1 cellular context compared by ENCODE assay signal in genomic region chr12:95940514-95940913, GRCh38.
A peak's percentile ranks its signal among the peaks of the same experiment; 100 is the strongest.
TF ChIP-seq lines count a peak whose summit lies in the region.

No MANE protein-coding gene starts in this region.

TF ChIP-seq in HepG2, 621 proteins besides CTCF, POLR2A, EP300 and RAD21 (continued from another document and continues in another):
- 0 out of 4 replicates have a peak, but pooled peaks of 1 of the 2 experiments have one; percentile 34 for TF ChIP-seq HMGXB4 (CRISPR knock-in tag; IDR thresholded peaks at IDR 0.05; ENCODE audit: borderline replicate concordance in 1 of 2, low read depth in 1 of 2)
- 0 out of 2 replicates have a peak, but pooled peaks have one; percentile 60 for TF ChIP-seq HBP1 (CRISPR knock-in tag; IDR thresholded peaks at IDR 0.05; ENCODE audit: low read depth)
- TF ChIP-seq ZNF501 (CRISPR knock-in tag; IDR thresholded peaks at IDR 0.05) = peak; percentile 76
- no peak for TF ChIP-seq SOX6 (IDR thresholded peaks at IDR 0.05)
- TF ChIP-seq SOX6 (CRISPR knock-in tag; IDR thresholded peaks at IDR 0.05) = peak; percentile 98
- no peak for TF ChIP-seq MEIS1 (CRISPR knock-in tag; IDR thresholded peaks at IDR 0.05; ENCODE audit: borderline replicate concordance)
- no peak for TF ChIP-seq ZBTB42 (CRISPR knock-in tag; IDR thresholded peaks at IDR 0.05)
- no peak for TF ChIP-seq ZNF660 (CRISPR knock-in tag; IDR thresholded peaks at IDR 0.05; ENCODE audit: borderline replicate concordance, low read depth)
- TF ChIP-seq RFX5 (IDR thresholded peaks at IDR 0.05; ENCODE audit: low read depth, low read length) = no peak
- peak; percentile 98 for TF ChIP-seq MED1 (CRISPR knock-in tag; IDR thresholded peaks at IDR 0.05)
- TF ChIP-seq MAFF (IDR thresholded peaks at IDR 0.05; ENCODE audit: low read depth, low read length) = peak; percentile 50; the same call in 1 of the 2 replicates
- TF ChIP-seq MTF1 (CRISPR knock-in tag; IDR thresholded peaks at IDR 0.05) = no peak
- no peak for TF ChIP-seq CHD2 (IDR thresholded peaks at IDR 0.05; ENCODE audit: low read depth, low read length)
- TF ChIP-seq ZNF775 (CRISPR knock-in tag; IDR thresholded peaks at IDR 0.05; ENCODE audit: borderline replicate concordance) = no peak
- TF ChIP-seq ZSCAN25 (CRISPR knock-in tag; IDR thresholded peaks at IDR 0.05) = no peak
- no peak for TF ChIP-seq AGO2 (optimal IDR thresholded peaks at IDR 0.05; ENCODE audit: low read depth, low read length)
- peak; percentile 84 for TF ChIP-seq THRA (CRISPR knock-in tag; IDR thresholded peaks at IDR 0.05; ENCODE audit: borderline replicate concordance)
- TF ChIP-seq MAFK (conservative IDR thresholded peaks at IDR 0.05 in 1 of 2, IDR thresholded peaks at IDR 0.05 in 1 of 2; ENCODE audit: low read length in 2 of 2) = peak; percentile 21 to 26; a peak in 1 of 4 replicates
- TF ChIP-seq ZSCAN5A (CRISPR knock-in tag; IDR thresholded peaks at IDR 0.05; ENCODE audit: borderline replicate concordance) = peak; percentile 68; the same call in 1 of the 2 replicates
- no peak; the same call in 1 of the 2 replicates for TF ChIP-seq SIX4 (CRISPR knock-in tag; IDR thresholded peaks at IDR 0.05)
- TF ChIP-seq MATR3 (CRISPR knock-in tag; IDR thresholded peaks at IDR 0.05) = no peak
- TF ChIP-seq ZNF772 (CRISPR knock-in tag; IDR thresholded peaks at IDR 0.05) = 0 out of 2 replicates have a peak, but pooled peaks have one; percentile 49
- peak; percentile 90 for TF ChIP-seq HNF4A (CRISPR knock-in tag; IDR thresholded peaks at IDR 0.05)
- TF ChIP-seq NCOR1 (IDR thresholded peaks at IDR 0.05; ENCODE audit: borderline replicate concordance, low read length) = peak; percentile 90; the same call in 1 of the 2 replicates
- TF ChIP-seq DNMT1 (CRISPR knock-in tag; IDR thresholded peaks at IDR 0.05) = no peak
- peak; percentile 75; the same call in 1 of the 2 replicates for TF ChIP-seq SMYD3 (CRISPR knock-in tag; IDR thresholded peaks at IDR 0.05)
- no peak for TF ChIP-seq ZNF276 (CRISPR knock-in tag; IDR thresholded peaks at IDR 0.05; ENCODE audit: low read depth)
- no peak for TF ChIP-seq CBX2 (IDR thresholded peaks at IDR 0.05; ENCODE audit: low read depth, low read length)
- TF ChIP-seq CBX2 (CRISPR knock-in tag; IDR thresholded peaks at IDR 0.05; ENCODE audit: low read depth) = no peak
- no peak for TF ChIP-seq ZC3H4 (CRISPR knock-in tag; IDR thresholded peaks at IDR 0.05; ENCODE audit: borderline replicate concordance)
- TF ChIP-seq ZSCAN31 (CRISPR knock-in tag; IDR thresholded peaks at IDR 0.05; ENCODE audit: low read depth) = peak; percentile 67; the same call in 1 of the 2 replicates
- TF ChIP-seq CSRNP2 (CRISPR knock-in tag; conservative IDR thresholded peaks at IDR 0.05; ENCODE audit: low read depth) = no peak
- TF ChIP-seq ZBTB10 (CRISPR knock-in tag; IDR thresholded peaks at IDR 0.05; ENCODE audit: borderline replicate concordance) = no peak
- no peak for TF ChIP-seq PHB2 (IDR thresholded peaks at IDR 0.05; ENCODE audit: partially characterized antibody)
- peak; percentile 16; the same call in 1 of the 2 replicates for TF ChIP-seq HNF4G (IDR thresholded peaks at IDR 0.05; ENCODE audit: borderline replicate concordance, low read depth, low read length)
- peak; percentile 36; the same call in 1 of the 2 replicates for TF ChIP-seq HNF4G (CRISPR knock-in tag; IDR thresholded peaks at IDR 0.05; ENCODE audit: borderline replicate concordance, low read depth)
- peak; percentile 79 for TF ChIP-seq CEBPB (IDR thresholded peaks at IDR 0.05; ENCODE audit: borderline replicate concordance, low read depth, low read length)
- peak; percentile 56 for TF ChIP-seq KDM2A (CRISPR knock-in tag; IDR thresholded peaks at IDR 0.05; ENCODE audit: borderline replicate concordance, low read depth)
- TF ChIP-seq TCF7 (IDR thresholded peaks at IDR 0.05; ENCODE audit: low read depth) = peak; percentile 84
- TF ChIP-seq PTBP1 (IDR thresholded peaks at IDR 0.05; ENCODE audit: low read depth, low read length, poor library complexity, severe bottlenecking) = no peak
- TF ChIP-seq HMG20B (CRISPR knock-in tag; conservative IDR thresholded peaks at IDR 0.05) = peak; percentile 77
- TF ChIP-seq LBX2 (CRISPR knock-in tag; IDR thresholded peaks at IDR 0.05; ENCODE audit: borderline replicate concordance) = no peak
- no peak for TF ChIP-seq MTA3 (CRISPR knock-in tag; IDR thresholded peaks at IDR 0.05)
- no peak for TF ChIP-seq REXO4 (CRISPR knock-in tag; IDR thresholded peaks at IDR 0.05; ENCODE audit: borderline replicate concordance)
- TF ChIP-seq ZNF577 (CRISPR knock-in tag; IDR thresholded peaks at IDR 0.05; ENCODE audit: borderline replicate concordance, low read depth) = no peak
- no peak for TF ChIP-seq ZBTB46 (CRISPR knock-in tag; IDR thresholded peaks at IDR 0.05; ENCODE audit: borderline replicate concordance)
- TF ChIP-seq ZNF225 (CRISPR knock-in tag; IDR thresholded peaks at IDR 0.05) = no peak
- no peak for TF ChIP-seq SNAPC2 (CRISPR knock-in tag; IDR thresholded peaks at IDR 0.05)
- TF ChIP-seq BORCS8-MEF2B (CRISPR knock-in tag; IDR thresholded peaks at IDR 0.05) = peak; percentile 74
- peak; percentile 55; the same call in 1 of the 2 replicates for TF ChIP-seq DPF2 (CRISPR knock-in tag; IDR thresholded peaks at IDR 0.05; ENCODE audit: borderline replicate concordance, low read depth)
- no peak for TF ChIP-seq ZNF761 (CRISPR knock-in tag; conservative IDR thresholded peaks at IDR 0.05)
- TF ChIP-seq HDAC1 (CRISPR knock-in tag; IDR thresholded peaks at IDR 0.05) = peak; percentile 95
- TF ChIP-seq TEF (CRISPR knock-in tag; IDR thresholded peaks at IDR 0.05) = no peak
- TF ChIP-seq ZNF850 (CRISPR knock-in tag; conservative IDR thresholded peaks at IDR 0.05) = no peak
- no peak for TF ChIP-seq EZH2 (conservative IDR thresholded peaks at IDR 0.05; ENCODE audit: low read depth, low read length)
- TF ChIP-seq ZNF431 (CRISPR knock-in tag; IDR thresholded peaks at IDR 0.05; ENCODE audit: borderline replicate concordance, low read depth) = peak; percentile 87; the same call in 1 of the 2 replicates
- no peak for TF ChIP-seq ZNF550 (CRISPR knock-in tag; IDR thresholded peaks at IDR 0.05; ENCODE audit: borderline replicate concordance)
